In the genomic region with DNA sequence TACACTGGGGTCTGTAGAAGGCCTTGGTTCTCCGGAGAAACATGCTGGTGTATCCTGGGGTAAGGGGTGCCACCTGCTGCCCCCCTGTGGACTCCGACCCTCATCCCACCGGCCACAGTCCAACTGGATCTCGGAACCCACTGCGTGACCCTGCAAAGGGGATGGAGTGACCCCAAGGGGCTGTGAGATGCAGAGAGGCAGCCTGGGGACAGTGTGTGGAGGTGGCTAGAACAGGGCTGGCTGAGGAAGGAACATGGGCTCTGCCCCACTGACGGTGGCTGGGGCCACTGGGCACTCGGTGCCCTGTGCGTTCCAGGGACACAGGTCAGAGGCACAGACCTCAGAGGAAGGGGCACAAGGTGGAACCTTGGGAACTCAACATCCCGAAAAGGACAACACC, we compare ENCODE assay signal across 10 cellular contexts. TPM values are rescaled to one million over a fixed set of nuclear protein-coding genes. Genes with fewer than 3 reads are reported as not detected.
DNase-seq lines count a peak whose midpoint lies in the region; ATAC-seq and TF ChIP-seq lines count a peak whose summit lies in the region.
"Had no signal": no experiment of that assay in that cellular context is flagged by ENCODE, and none has a peak within 500 bp of the region (broad histone marks: within the 10 kb centered on the region; RNA-seq: fewer than 3 reads in every experiment).

No MANE protein-coding gene starts in this region.

- intact Hi-C loops in left ventricle myocardium inferior (cut with micrococcal nuclease) (no loop called here), left ventricle myocardium superior (cut with micrococcal nuclease) (no loop called here), breast epithelium (cut with DNase I; ENCODE audit: low total_unique reads) (no loop called here), natural killer cell (cut with micrococcal nuclease) (no loop called here)

- no peak for ATAC-seq in left ventricle myocardium superior
- no peak for ATAC-seq in natural killer cell

- H3K4me3 ChIP-seq in left ventricle myocardium inferior (peak overlapping the region; percentile 95), breast epithelium (peak overlapping the region in 1 of 3 donors; percentile 97)

- peak overlapping the region; percentile 99 for H3K27ac ChIP-seq in left ventricle myocardium inferior (replicated peaks)
- H3K27ac ChIP-seq in breast epithelium = peak overlapping the region; percentile 85 to 96

- peaks cover 0 to 38% of the 10 kb centered on the region in 2 donors for H3K4me1 Mint-ChIP-seq in natural killer cell

- H3K27me3 ChIP-seq in left ventricle myocardium inferior (ENCODE audit: low read depth) = no peaks in the 10 kb centered on the region
- no peaks in the 10 kb centered on the region for H3K27me3 ChIP-seq in breast epithelium

- no peaks in the 10 kb centered on the region for H3K36me3 Mint-ChIP-seq in natural killer cell

- H3K36me3 ChIP-seq in left ventricle myocardium inferior = peaks cover 5% of the 10 kb centered on the region
- no peaks in the 10 kb centered on the region for H3K36me3 ChIP-seq in breast epithelium

- H3K27ac Mint-ChIP-seq in natural killer cell = peak overlapping the region; percentile 62 to 83

- TF ChIP-seq CTCF in left ventricle myocardium inferior (IDR thresholded peaks at IDR 0.05; ENCODE audit: borderline replicate concordance) (no peak), breast epithelium (IDR thresholded peaks at IDR 0.05) (no peak), natural killer cell (IDR thresholded peaks at IDR 0.05) (no peak)

- DNase-seq in left ventricle myocardium inferior (no peak), left ventricle myocardium superior (no peak), breast epithelium (ENCODE audit: low spot score in 2 of 2) (no peak), natural killer cell (no peak), NCI-H226 (no peak), SIG-M5 treated with dmso at 0.1 percent for 504 hours (lab: John Stamatoyannopoulos, UW; ENCODE audit: unreplicated experiment) (no peak), NCI-H2227 treated with DMSO at 0.1 percent for 48 hours (lab: John Stamatoyannopoulos, UW) (no peak), RKO (ENCODE audit: low spot score) (no peak)
- DNase-seq: activated CD4-positive, alpha-beta T cell treated with anti-CD3 and anti-CD28 coated beads for 4 hours; effector CD4-positive, alpha-beta T cell had no signal

- peak overlapping the region; percentile 77 for H3K4me3 Mint-ChIP-seq in natural killer cell

- H3K4me1 ChIP-seq in left ventricle myocardium inferior (peaks cover 79% of the 10 kb centered on the region), breast epithelium (peaks cover 4 to 33% of the 10 kb centered on the region in 2 donors)

- TF ChIP-seq POLR2A in breast epithelium (IDR thresholded peaks at IDR 0.05) = no peak

- H3K27me3 Mint-ChIP-seq in natural killer cell (ENCODE audit: low read depth in 2 of 2) = no peaks in the 10 kb centered on the region

- H3K9me3 Mint-ChIP-seq in natural killer cell = no peaks in the 10 kb centered on the region

- no peaks in the 10 kb centered on the region for H3K9me3 ChIP-seq in left ventricle myocardium inferior (replicated peaks)
- no peaks in the 10 kb centered on the region for H3K9me3 ChIP-seq in breast epithelium

RNA-seq across cellular contexts. Expression of gene NACC2, which starts 2.3 kb away (rescaled TPM):
- total RNA-seq in left ventricle myocardium inferior = 29.5 TPM
- 39.1 TPM for total RNA-seq in left ventricle myocardium superior
- 10 to 100 TPM; 14.0 to 24.2 (median 19.3) TPM for total RNA-seq in breast epithelium
- total RNA-seq in natural killer cell = 10 to 100 TPM; 14.5 to 21.6 (median 21.2) TPM

RNA-seq across cellular contexts. Expression of gene TMEM250, which starts 25.9 kb away (rescaled TPM):
- 15.1 TPM for total RNA-seq in left ventricle myocardium inferior
- 16.6 TPM for total RNA-seq in left ventricle myocardium superior
- total RNA-seq in breast epithelium = 10 to 100 TPM; 24.9 to 29.5 (median 26.1) TPM
- 10 to 100 TPM; 19.5 to 34.3 (median 33.6) TPM for total RNA-seq in natural killer cell
